Comparison of ENCODE assay signal across 1 cellular context in the genomic region with DNA sequence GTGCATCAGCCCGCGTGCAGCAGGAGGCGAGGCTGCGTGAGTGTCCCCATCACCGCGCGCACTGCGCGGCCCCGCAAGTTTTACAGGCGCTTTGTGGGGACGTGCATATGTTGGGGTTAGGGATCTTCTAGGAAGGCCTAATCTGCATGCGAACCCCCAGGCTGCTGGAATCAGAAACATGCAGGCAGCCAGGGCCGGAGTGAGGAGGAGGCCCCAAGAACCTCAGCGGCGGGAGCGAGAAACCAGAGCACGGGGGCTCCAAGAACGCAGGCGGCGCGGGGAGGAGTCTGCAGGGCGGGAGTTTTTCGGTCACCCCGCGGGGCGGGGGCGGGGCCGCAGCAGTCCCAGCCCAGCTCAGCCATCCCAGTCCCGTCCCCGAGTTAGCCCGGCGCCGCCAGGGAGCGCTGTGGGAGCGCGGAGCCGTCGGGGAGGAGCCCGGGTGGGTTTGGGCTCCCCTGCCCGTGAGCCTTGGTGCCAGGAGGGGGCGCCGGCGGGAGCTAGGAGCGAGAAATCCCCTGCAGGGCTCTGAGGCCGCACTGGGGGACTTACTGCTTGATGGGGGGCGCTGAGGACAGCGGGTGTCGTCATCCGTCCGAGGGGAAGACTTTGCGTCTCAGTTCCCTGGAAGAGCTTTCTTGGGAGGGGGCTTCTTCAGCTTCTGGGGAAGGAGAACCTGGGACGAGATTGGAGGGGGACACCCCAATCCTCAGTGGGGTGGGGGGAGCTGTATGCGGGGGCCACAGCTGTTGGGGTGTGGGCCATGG.
A peak's percentile ranks its signal among the peaks of the same experiment; 100 is the strongest.
TF ChIP-seq lines count a peak whose summit lies in the region.

No MANE protein-coding gene starts in this region.

TF ChIP-seq in K562, 482 proteins besides CTCF, POLR2A, EP300 and RAD21 (continues in another document):
- TF ChIP-seq, protein P1, sequence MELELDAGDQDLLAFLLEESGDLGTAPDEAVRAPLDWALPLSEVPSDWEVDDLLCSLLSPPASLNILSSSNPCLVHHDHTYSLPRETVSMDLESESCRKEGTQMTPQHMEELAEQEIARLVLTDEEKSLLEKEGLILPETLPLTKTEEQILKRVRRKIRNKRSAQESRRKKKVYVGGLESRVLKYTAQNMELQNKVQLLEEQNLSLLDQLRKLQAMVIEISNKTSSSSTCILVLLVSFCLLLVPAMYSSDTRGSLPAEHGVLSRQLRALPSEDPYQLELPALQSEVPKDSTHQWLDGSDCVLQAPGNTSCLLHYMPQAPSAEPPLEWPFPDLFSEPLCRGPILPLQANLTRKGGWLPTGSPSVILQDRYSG (tag; conservative IDR thresholded peaks at IDR 0.05; ENCODE audit: low read depth) = no peak
- TF ChIP-seq ZNF592 (IDR thresholded peaks at IDR 0.05) (peak; percentile 92), SIRT6 (IDR thresholded peaks at IDR 0.05; ENCODE audit: low read depth, low read length) (no peak), SNIP1 (IDR thresholded peaks at IDR 0.05; ENCODE audit: low read depth) (no peak), MBD2 (IDR thresholded peaks at IDR 0.05; ENCODE audit: borderline replicate concordance, low read depth) (no peak), DMBX1 (CRISPR knock-in tag; IDR thresholded peaks at IDR 0.05; ENCODE audit: borderline replicate concordance) (0 out of 2 replicates have a peak, but pooled peaks have one; percentile 15), PHTF2 (CRISPR knock-in tag; IDR thresholded peaks at IDR 0.05) (no peak), FOXJ3 (CRISPR knock-in tag; IDR thresholded peaks at IDR 0.05) (no peak), HNRNPL (IDR thresholded peaks at IDR 0.05; ENCODE audit: low read depth, low read length) (0 out of 2 replicates have a peak, but pooled peaks have one; percentile 51), TGIF2 (CRISPR knock-in tag; IDR thresholded peaks at IDR 0.05) (no peak), SRF (CRISPR knock-in tag; IDR thresholded peaks at IDR 0.05) (peak in 1 of 2 experiments; percentile 73; a peak in 1 of 4 replicates), CREB1 (IDR thresholded peaks at IDR 0.05) (no peak), CREB1 (CRISPR knock-in tag; IDR thresholded peaks at IDR 0.05) (peak; percentile 83), PRMT5 (CRISPR knock-in tag; IDR thresholded peaks at IDR 0.05) (peak; percentile 83; the same call in 1 of the 2 replicates), ZFP36 (IDR thresholded peaks at IDR 0.05; ENCODE audit: low read depth, low read length, partially characterized antibody) (peak; percentile 3), CBFA2T2 (conservative IDR thresholded peaks at IDR 0.05) (no peak), ZNF277 (CRISPR knock-in tag; IDR thresholded peaks at IDR 0.05; ENCODE audit: borderline replicate concordance) (no peak), EGR1 (conservative IDR thresholded peaks at IDR 0.05) (peak; percentile 81), ZEB2 (IDR thresholded peaks at IDR 0.05) (no peak), ATF7 (IDR thresholded peaks at IDR 0.05) (peak; percentile 69; the same call in 1 of the 2 replicates), JUND (IDR thresholded peaks at IDR 0.05; ENCODE audit: borderline replicate concordance, low read depth, low read length) (peak; percentile 38; the same call in 1 of the 2 replicates), JUND (tag; IDR thresholded peaks at IDR 0.05; ENCODE audit: borderline replicate concordance, low read depth, low read length) (no peak), ZNF23 (CRISPR knock-in tag; IDR thresholded peaks at IDR 0.05) (no peak), GTF2A2 (tag; IDR thresholded peaks at IDR 0.05) (no peak), ZNF384 (IDR thresholded peaks at IDR 0.05; ENCODE audit: low read depth, low read length) (peak; percentile 30; the same call in 1 of the 2 replicates), ZHX1 (conservative IDR thresholded peaks at IDR 0.05; ENCODE audit: low read length) (0 out of 2 replicates have a peak, but pooled peaks have one; percentile 55), PURB (CRISPR knock-in tag; IDR thresholded peaks at IDR 0.05; ENCODE audit: low read depth) (no peak), RNF219 (CRISPR knock-in tag; IDR thresholded peaks at IDR 0.05) (no peak), SMAD4 (CRISPR knock-in tag; conservative IDR thresholded peaks at IDR 0.05) (peak; percentile 75; the same call in 1 of the 2 replicates)
- TF ChIP-seq, protein P2, sequence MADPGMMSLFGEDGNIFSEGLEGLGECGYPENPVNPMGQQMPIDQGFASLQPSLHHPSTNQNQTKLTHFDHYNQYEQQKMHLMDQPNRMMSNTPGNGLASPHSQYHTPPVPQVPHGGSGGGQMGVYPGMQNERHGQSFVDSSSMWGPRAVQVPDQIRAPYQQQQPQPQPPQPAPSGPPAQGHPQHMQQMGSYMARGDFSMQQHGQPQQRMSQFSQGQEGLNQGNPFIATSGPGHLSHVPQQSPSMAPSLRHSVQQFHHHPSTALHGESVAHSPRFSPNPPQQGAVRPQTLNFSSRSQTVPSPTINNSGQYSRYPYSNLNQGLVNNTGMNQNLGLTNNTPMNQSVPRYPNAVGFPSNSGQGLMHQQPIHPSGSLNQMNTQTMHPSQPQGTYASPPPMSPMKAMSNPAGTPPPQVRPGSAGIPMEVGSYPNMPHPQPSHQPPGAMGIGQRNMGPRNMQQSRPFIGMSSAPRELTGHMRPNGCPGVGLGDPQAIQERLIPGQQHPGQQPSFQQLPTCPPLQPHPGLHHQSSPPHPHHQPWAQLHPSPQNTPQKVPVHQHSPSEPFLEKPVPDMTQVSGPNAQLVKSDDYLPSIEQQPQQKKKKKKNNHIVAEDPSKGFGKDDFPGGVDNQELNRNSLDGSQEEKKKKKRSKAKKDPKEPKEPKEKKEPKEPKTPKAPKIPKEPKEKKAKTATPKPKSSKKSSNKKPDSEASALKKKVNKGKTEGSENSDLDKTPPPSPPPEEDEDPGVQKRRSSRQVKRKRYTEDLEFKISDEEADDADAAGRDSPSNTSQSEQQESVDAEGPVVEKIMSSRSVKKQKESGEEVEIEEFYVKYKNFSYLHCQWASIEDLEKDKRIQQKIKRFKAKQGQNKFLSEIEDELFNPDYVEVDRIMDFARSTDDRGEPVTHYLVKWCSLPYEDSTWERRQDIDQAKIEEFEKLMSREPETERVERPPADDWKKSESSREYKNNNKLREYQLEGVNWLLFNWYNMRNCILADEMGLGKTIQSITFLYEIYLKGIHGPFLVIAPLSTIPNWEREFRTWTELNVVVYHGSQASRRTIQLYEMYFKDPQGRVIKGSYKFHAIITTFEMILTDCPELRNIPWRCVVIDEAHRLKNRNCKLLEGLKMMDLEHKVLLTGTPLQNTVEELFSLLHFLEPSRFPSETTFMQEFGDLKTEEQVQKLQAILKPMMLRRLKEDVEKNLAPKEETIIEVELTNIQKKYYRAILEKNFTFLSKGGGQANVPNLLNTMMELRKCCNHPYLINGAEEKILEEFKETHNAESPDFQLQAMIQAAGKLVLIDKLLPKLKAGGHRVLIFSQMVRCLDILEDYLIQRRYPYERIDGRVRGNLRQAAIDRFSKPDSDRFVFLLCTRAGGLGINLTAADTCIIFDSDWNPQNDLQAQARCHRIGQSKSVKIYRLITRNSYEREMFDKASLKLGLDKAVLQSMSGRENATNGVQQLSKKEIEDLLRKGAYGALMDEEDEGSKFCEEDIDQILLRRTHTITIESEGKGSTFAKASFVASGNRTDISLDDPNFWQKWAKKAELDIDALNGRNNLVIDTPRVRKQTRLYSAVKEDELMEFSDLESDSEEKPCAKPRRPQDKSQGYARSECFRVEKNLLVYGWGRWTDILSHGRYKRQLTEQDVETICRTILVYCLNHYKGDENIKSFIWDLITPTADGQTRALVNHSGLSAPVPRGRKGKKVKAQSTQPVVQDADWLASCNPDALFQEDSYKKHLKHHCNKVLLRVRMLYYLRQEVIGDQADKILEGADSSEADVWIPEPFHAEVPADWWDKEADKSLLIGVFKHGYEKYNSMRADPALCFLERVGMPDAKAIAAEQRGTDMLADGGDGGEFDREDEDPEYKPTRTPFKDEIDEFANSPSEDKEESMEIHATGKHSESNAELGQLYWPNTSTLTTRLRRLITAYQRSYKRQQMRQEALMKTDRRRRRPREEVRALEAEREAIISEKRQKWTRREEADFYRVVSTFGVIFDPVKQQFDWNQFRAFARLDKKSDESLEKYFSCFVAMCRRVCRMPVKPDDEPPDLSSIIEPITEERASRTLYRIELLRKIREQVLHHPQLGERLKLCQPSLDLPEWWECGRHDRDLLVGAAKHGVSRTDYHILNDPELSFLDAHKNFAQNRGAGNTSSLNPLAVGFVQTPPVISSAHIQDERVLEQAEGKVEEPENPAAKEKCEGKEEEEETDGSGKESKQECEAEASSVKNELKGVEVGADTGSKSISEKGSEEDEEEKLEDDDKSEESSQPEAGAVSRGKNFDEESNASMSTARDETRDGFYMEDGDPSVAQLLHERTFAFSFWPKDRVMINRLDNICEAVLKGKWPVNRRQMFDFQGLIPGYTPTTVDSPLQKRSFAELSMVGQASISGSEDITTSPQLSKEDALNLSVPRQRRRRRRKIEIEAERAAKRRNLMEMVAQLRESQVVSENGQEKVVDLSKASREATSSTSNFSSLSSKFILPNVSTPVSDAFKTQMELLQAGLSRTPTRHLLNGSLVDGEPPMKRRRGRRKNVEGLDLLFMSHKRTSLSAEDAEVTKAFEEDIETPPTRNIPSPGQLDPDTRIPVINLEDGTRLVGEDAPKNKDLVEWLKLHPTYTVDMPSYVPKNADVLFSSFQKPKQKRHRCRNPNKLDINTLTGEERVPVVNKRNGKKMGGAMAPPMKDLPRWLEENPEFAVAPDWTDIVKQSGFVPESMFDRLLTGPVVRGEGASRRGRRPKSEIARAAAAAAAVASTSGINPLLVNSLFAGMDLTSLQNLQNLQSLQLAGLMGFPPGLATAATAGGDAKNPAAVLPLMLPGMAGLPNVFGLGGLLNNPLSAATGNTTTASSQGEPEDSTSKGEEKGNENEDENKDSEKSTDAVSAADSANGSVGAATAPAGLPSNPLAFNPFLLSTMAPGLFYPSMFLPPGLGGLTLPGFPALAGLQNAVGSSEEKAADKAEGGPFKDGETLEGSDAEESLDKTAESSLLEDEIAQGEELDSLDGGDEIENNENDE (IDR thresholded peaks at IDR 0.05; ENCODE audit: low read depth, low read length) = no peak
